8 cellular contexts compared by ENCODE assay signal in genomic region chr16:3819741-3820724, GRCh38.
DNase-seq lines count a peak whose midpoint lies in the region; ATAC-seq, FAIRE-seq and TF ChIP-seq lines count a peak whose summit lies in the region.

No MANE protein-coding gene starts in this region.

- ATAC-seq in HG03442 (IDR thresholded peaks at IDR 0.05; ENCODE audit: unreplicated experiment) (no peak), GM21529 (IDR thresholded peaks at IDR 0.05; ENCODE audit: unreplicated experiment) (no peak)

- H3K27me3 ChIP-seq in bronchial epithelial cell (ENCODE audit: control insufficient read depth, insufficient read depth, low read length), result no peaks in the 10 kb centered on the region

- DNase-seq in EL (peak; percentile 95), NCI-H2227 treated with DMSO at 0.1 percent for 48 hours (lab: John Stamatoyannopoulos, UW) (peak; percentile 84), bronchial epithelial cell (ENCODE audit: low read depth) (peak; percentile 91), medulla oblongata (ENCODE audit: extremely low spot score) (peak; percentile 26), SKM-1 treated with dmso at 0.1 percent for 144 hours (lab: John Stamatoyannopoulos, UW; ENCODE audit: unreplicated experiment) (no peak), NCI-H526 (lab: John Stamatoyannopoulos, UW) (no peak)

- FAIRE-seq in bronchial epithelial cell (lab: Jason Lieb, UNC), result no peak

- no peaks in the 10 kb centered on the region for H3K36me3 ChIP-seq in bronchial epithelial cell (ENCODE audit: control insufficient read depth, insufficient read depth, low read length)

- TF ChIP-seq CTCF in bronchial epithelial cell (IDR thresholded peaks at IDR 0.05; ENCODE audit: insufficient read depth, low read length, severe bottlenecking), result no peak

- no peak overlapping the region for H3K4me3 ChIP-seq in bronchial epithelial cell (ENCODE audit: low read depth, low read length)

Comparison
In these comparisons a context has a peak if more than half of its experiments do, and no peak if none do; other contexts are left out.
1. DNase-seq: peak in EL (single experiment), NCI-H2227 treated with DMSO at 0.1 percent for 48 hours (single experiment), bronchial epithelial cell (single experiment) and medulla oblongata (single experiment); none in SKM-1 treated with dmso at 0.1 percent for 144 hours (single experiment) and NCI-H526 (0 of 2).